Comparison of ENCODE assay signal across 12 cellular contexts in genomic region chr7:47539398-47540052, GRCh38. TPM values are rescaled to one million over a fixed set of nuclear protein-coding genes. Genes with fewer than 3 reads are reported as not detected.
DNase-seq lines count a peak whose midpoint lies in the region; TF ChIP-seq lines count a peak whose summit lies in the region.
"Had no signal": no experiment of that assay in that cellular context is flagged by ENCODE, and none has a peak within 500 bp of the region (broad histone marks: within the 10 kb centered on the region; RNA-seq: fewer than 3 reads in every experiment).

No MANE protein-coding gene starts in this region.

- H3K36me3 ChIP-seq in WERI-Rb-1, result no peaks in the 10 kb centered on the region
- H3K36me3 ChIP-seq: left ventricle myocardium inferior had no signal

- peak; percentile 85 for DNase-seq in Daoy (ENCODE audit: low read depth)
- no peak for DNase-seq in RWPE1 (ENCODE audit: low spot score)
- DNase-seq in islet precursor cell, result peak; percentile 77
- peak; percentile 98 for DNase-seq in renal cortical epithelial cell (ENCODE audit: low read depth)
- DNase-seq in WERI-Rb-1, result no peak
- no peak for DNase-seq in SK-N-DZ (ENCODE audit: low spot score)
- no peak for DNase-seq in NCI-H2196 treated with DMSO at 0.1 percent for 48 hours (lab: John Stamatoyannopoulos, UW; ENCODE audit: unreplicated experiment)
- DNase-seq in midbrain (lab: John Stamatoyannopoulos, UW), result no peak
- DNase-seq: activated CD4-positive, alpha-beta T cell treated with anti-CD3 and anti-CD28 coated beads, Interleukin-2, amount 10 ng/mL, durations not matched to agents 7 days and 5 days; DMS79; MM.1S had no signal

- POLR2A ChIA-PET in RWPE1 (lab: Yijun Ruan, JAX; ENCODE audit: low non-redundant PET), result no interaction called here

- H3K27ac ChIP-seq in RWPE1 (peak overlapping the region; percentile 49), WERI-Rb-1 (no peak overlapping the region)
- H3K27ac ChIP-seq: left ventricle myocardium inferior had no signal

- no peaks in the 10 kb centered on the region for H3K27me3 ChIP-seq in WERI-Rb-1 (ENCODE audit: insufficient read depth, low read depth, severe bottlenecking)

- H3K9me3 ChIP-seq in WERI-Rb-1 (ENCODE audit: severe bottlenecking), result no peaks in the 10 kb centered on the region
- H3K9me3 ChIP-seq: left ventricle myocardium inferior had no signal

- CTCF ChIA-PET in RWPE1 (lab: Yijun Ruan, JAX), result interaction anchor here (0.7 kb wide), 1 partner anchor 320 kb away, joined by 4 read pairs; no protein-coding TSS in a partner anchor

- no peak overlapping the region for H3K4me3 ChIP-seq in WERI-Rb-1 (ENCODE audit: low read depth, low read length)
- H3K4me3 ChIP-seq: left ventricle myocardium inferior had no signal

- TF ChIP-seq CTCF in RWPE1 (conservative IDR thresholded peaks at IDR 0.05; ENCODE audit: low read depth) (no peak), WERI-Rb-1 (IDR thresholded peaks at IDR 0.05; ENCODE audit: low read depth, low read length) (no peak)

RNA-seq across cellular contexts. Expression of gene TNS3, which starts 42.4 kb away (rescaled TPM):
- total RNA-seq in Daoy (2014; rRNA removed; shearing (Covaris generic)), result 58.3 and 58.4 TPM in 2 replicates
- total RNA-seq in renal cortical epithelial cell, result 30.4 and 210 TPM in 2 replicates
- polyA plus RNA-seq in SK-N-DZ (2014; cell fraction: cytosol; rRNA removed), result 14.4 and 16.0 TPM in 2 replicates
- 12.0 and 12.8 TPM in 2 replicates for polyA plus RNA-seq in SK-N-DZ (2014; cell fraction: nucleus; rRNA removed)
- total RNA-seq: activated CD4-positive, alpha-beta T cell treated with anti-CD3 and anti-CD28 coated beads, Interleukin-2, amount 10 ng/mL, durations not matched to agents 7 days and 5 days had no signal

Comparison
In these comparisons a context has a peak if more than half of its experiments do, and no peak if none do; other contexts are left out.
1. DNase-seq: peak in Daoy (single experiment), islet precursor cell (single experiment) and renal cortical epithelial cell (single experiment); none in RWPE1 (single experiment), WERI-Rb-1 (single experiment), SK-N-DZ (single experiment), NCI-H2196 treated with DMSO at 0.1 percent for 48 hours (single experiment) and midbrain (single experiment).